ENCODE assay signal across 1 cellular context in genomic region chr10:92121686-92122492, GRCh38.
A peak's percentile ranks its signal among the peaks of the same experiment; 100 is the strongest.
TF ChIP-seq lines count a peak whose summit lies in the region.

No MANE protein-coding gene starts in this region.

TF ChIP-seq in HepG2, 621 proteins besides CTCF, POLR2A, EP300 and RAD21 (continued from another document and continues in another):
- no peak for TF ChIP-seq ZNF672 (CRISPR knock-in tag; IDR thresholded peaks at IDR 0.05)
- TF ChIP-seq POGZ (CRISPR knock-in tag; IDR thresholded peaks at IDR 0.05): peak; percentile 77
- TF ChIP-seq TBX3 (IDR thresholded peaks at IDR 0.05; ENCODE audit: borderline replicate concordance): peak; percentile 39; the same call in 1 of the 2 replicates
- no peak for TF ChIP-seq MTF2 (CRISPR knock-in tag; IDR thresholded peaks at IDR 0.05; ENCODE audit: borderline replicate concordance)
- TF ChIP-seq ZBTB43 (CRISPR knock-in tag; conservative IDR thresholded peaks at IDR 0.05): peak; percentile 56; the same call in 1 of the 2 replicates
- no peak for TF ChIP-seq NR3C1 (CRISPR knock-in tag; IDR thresholded peaks at IDR 0.05)
- no peak for TF ChIP-seq ZNF766 (CRISPR knock-in tag; IDR thresholded peaks at IDR 0.05; ENCODE audit: borderline replicate concordance)
- TF ChIP-seq CHCHD3 (CRISPR knock-in tag; IDR thresholded peaks at IDR 0.05): no peak
- no peak for TF ChIP-seq SRSF9 (IDR thresholded peaks at IDR 0.05; ENCODE audit: borderline replicate concordance, insufficient read depth, low read depth, low read length, poor library complexity, severe bottlenecking)
- TF ChIP-seq KMT2A (CRISPR knock-in tag; IDR thresholded peaks at IDR 0.05): no peak
- TF ChIP-seq ELF1 (CRISPR knock-in tag; IDR thresholded peaks at IDR 0.05): 0 out of 2 replicates have a peak, but pooled peaks have one; percentile 14
- no peak for TF ChIP-seq ZNF496 (CRISPR knock-in tag; IDR thresholded peaks at IDR 0.05; ENCODE audit: insufficient replicate concordance)
- no peak for TF ChIP-seq ARHGAP35 (CRISPR knock-in tag; IDR thresholded peaks at IDR 0.05; ENCODE audit: borderline replicate concordance)
- TF ChIP-seq THAP7 (CRISPR knock-in tag; IDR thresholded peaks at IDR 0.05): no peak
- TF ChIP-seq PRDM15 (CRISPR knock-in tag; IDR thresholded peaks at IDR 0.05): no peak
- TF ChIP-seq ZNF382 (CRISPR knock-in tag; IDR thresholded peaks at IDR 0.05; ENCODE audit: borderline replicate concordance): no peak
- TF ChIP-seq PHF20 (CRISPR knock-in tag; IDR thresholded peaks at IDR 0.05): no peak
- TF ChIP-seq ZNF567 (CRISPR knock-in tag; IDR thresholded peaks at IDR 0.05; ENCODE audit: borderline replicate concordance): no peak
- TF ChIP-seq HOXA3 (CRISPR knock-in tag; IDR thresholded peaks at IDR 0.05): peak; percentile 75
- TF ChIP-seq, protein P1, sequence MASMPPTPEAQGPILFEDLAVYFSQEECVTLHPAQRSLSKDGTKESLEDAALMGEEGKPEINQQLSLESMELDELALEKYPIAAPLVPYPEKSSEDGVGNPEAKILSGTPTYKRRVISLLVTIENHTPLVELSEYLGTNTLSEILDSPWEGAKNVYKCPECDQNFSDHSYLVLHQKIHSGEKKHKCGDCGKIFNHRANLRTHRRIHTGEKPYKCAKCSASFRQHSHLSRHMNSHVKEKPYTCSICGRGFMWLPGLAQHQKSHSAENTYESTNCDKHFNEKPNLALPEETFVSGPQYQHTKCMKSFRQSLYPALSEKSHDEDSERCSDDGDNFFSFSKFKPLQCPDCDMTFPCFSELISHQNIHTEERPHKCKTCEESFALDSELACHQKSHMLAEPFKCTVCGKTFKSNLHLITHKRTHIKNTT (CRISPR knock-in tag; IDR thresholded peaks at IDR 0.05): no peak
- no peak for TF ChIP-seq HOXD1 (CRISPR knock-in tag; IDR thresholded peaks at IDR 0.05)
- peak; percentile 77; the same call in 1 of the 2 replicates for TF ChIP-seq KAT7 (CRISPR knock-in tag; IDR thresholded peaks at IDR 0.05; ENCODE audit: borderline replicate concordance)
- TF ChIP-seq MLXIP (CRISPR knock-in tag; IDR thresholded peaks at IDR 0.05; ENCODE audit: borderline replicate concordance): no peak
- TF ChIP-seq GPN1 (CRISPR knock-in tag; IDR thresholded peaks at IDR 0.05; ENCODE audit: borderline replicate concordance): no peak
- no peak for TF ChIP-seq ZNF446 (CRISPR knock-in tag; IDR thresholded peaks at IDR 0.05)
- TF ChIP-seq EEA1 (CRISPR knock-in tag; IDR thresholded peaks at IDR 0.05; ENCODE audit: borderline replicate concordance): no peak
- no peak for TF ChIP-seq ZNF510 (CRISPR knock-in tag; IDR thresholded peaks at IDR 0.05; ENCODE audit: low read depth)
- peak; percentile 36; the same call in 1 of the 2 replicates for TF ChIP-seq ZSCAN31 (CRISPR knock-in tag; IDR thresholded peaks at IDR 0.05; ENCODE audit: low read depth)
- TF ChIP-seq ZNF589 (CRISPR knock-in tag; conservative IDR thresholded peaks at IDR 0.05): no peak
- peak; percentile 44; the same call in 1 of the 2 replicates for TF ChIP-seq KAT8 (CRISPR knock-in tag; IDR thresholded peaks at IDR 0.05)
- TF ChIP-seq ZBTB10 (CRISPR knock-in tag; IDR thresholded peaks at IDR 0.05; ENCODE audit: borderline replicate concordance): no peak
- TF ChIP-seq ZNF792 (CRISPR knock-in tag; IDR thresholded peaks at IDR 0.05): peak; percentile 74; the same call in 1 of the 2 replicates
- TF ChIP-seq ZNF570 (CRISPR knock-in tag; IDR thresholded peaks at IDR 0.05; ENCODE audit: borderline replicate concordance): no peak
- no peak for TF ChIP-seq ZNF816 (CRISPR knock-in tag; IDR thresholded peaks at IDR 0.05; ENCODE audit: borderline replicate concordance)
- TF ChIP-seq, protein P2, sequence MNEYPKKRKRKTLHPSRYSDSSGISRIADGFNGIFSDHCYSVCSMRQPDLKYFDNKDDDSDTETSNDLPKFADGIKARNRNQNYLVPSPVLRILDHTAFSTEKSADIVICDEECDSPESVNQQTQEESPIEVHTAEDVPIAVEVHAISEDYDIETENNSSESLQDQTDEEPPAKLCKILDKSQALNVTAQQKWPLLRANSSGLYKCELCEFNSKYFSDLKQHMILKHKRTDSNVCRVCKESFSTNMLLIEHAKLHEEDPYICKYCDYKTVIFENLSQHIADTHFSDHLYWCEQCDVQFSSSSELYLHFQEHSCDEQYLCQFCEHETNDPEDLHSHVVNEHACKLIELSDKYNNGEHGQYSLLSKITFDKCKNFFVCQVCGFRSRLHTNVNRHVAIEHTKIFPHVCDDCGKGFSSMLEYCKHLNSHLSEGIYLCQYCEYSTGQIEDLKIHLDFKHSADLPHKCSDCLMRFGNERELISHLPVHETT (CRISPR knock-in tag; conservative IDR thresholded peaks at IDR 0.05): no peak
- TF ChIP-seq ZNF160 (CRISPR knock-in tag; IDR thresholded peaks at IDR 0.05): no peak
- TF ChIP-seq ZNF24 (IDR thresholded peaks at IDR 0.05): no peak
- 0 out of 2 replicates have a peak, but pooled peaks have one; percentile 26 for TF ChIP-seq ZNF580 (CRISPR knock-in tag; IDR thresholded peaks at IDR 0.05; ENCODE audit: borderline replicate concordance, low read depth)
- TF ChIP-seq ZHX1 (CRISPR knock-in tag; IDR thresholded peaks at IDR 0.05; ENCODE audit: low read depth): 0 out of 2 replicates have a peak, but pooled peaks have one; percentile 62
